Comparison of ENCODE assay signal across 3 cellular contexts in genomic region chr16:23280483-23280967, GRCh38.
TF ChIP-seq lines count a peak whose summit lies in the region.

No MANE protein-coding gene starts in this region.

TF ChIP-seq in A549, 52 proteins besides CTCF, POLR2A, EP300 and RAD21:
- TF ChIP-seq ZFP36 (IDR thresholded peaks at IDR 0.05; ENCODE audit: borderline replicate concordance, partially characterized antibody) (peak; percentile 31), CBX2 (IDR thresholded peaks at IDR 0.05; ENCODE audit: borderline replicate concordance, low read depth) (no peak), BHLHE40 (IDR thresholded peaks at IDR 0.05; ENCODE audit: low read depth, low read length) (no peak), NR3C1 (IDR thresholded peaks at IDR 0.05) (no peak), ATOH8 (CRISPR knock-in tag; IDR thresholded peaks at IDR 0.05; ENCODE audit: low read depth) (no peak), FOSB (CRISPR knock-in tag; IDR thresholded peaks at IDR 0.05) (no peak), MAZ (IDR thresholded peaks at IDR 0.05; ENCODE audit: borderline replicate concordance, low read depth, low read length) (no peak), KDM1A (IDR thresholded peaks at IDR 0.05; ENCODE audit: low read depth) (no peak), BCL3 (IDR thresholded peaks at IDR 0.05) (no peak)

TF ChIP-seq in GM23338, 12 proteins besides CTCF, POLR2A, EP300 and RAD21 (continues in another document):
- TF ChIP-seq ZNF331 (CRISPR knock-in tag; IDR thresholded peaks at IDR 0.05; ENCODE audit: low read depth) (no peak), JUNB (IDR thresholded peaks at IDR 0.05; ENCODE audit: unreplicated experiment) (no peak), ZNF114 (CRISPR knock-in tag; IDR thresholded peaks at IDR 0.05) (no peak), NANOG (IDR thresholded peaks at IDR 0.05; ENCODE audit: borderline replicate concordance) (no peak), ZNF462 (CRISPR knock-in tag; IDR thresholded peaks at IDR 0.05) (no peak), POLR2AphosphoS5 (IDR thresholded peaks at IDR 0.05; ENCODE audit: low read depth) (no peak), EZH2phosphoT487 (IDR thresholded peaks at IDR 0.05; ENCODE audit: unreplicated experiment) (no peak), EZH2 (IDR thresholded peaks at IDR 0.05; ENCODE audit: low read depth, unreplicated experiment) (no peak), STAT1 (IDR thresholded peaks at IDR 0.05; ENCODE audit: unreplicated experiment) (no peak), REST (IDR thresholded peaks at IDR 0.05; ENCODE audit: unreplicated experiment) (no peak)

TF ChIP-seq in H1, 55 proteins besides CTCF, POLR2A, EP300 and RAD21:
- TF ChIP-seq CHD7 (IDR thresholded peaks at IDR 0.05; ENCODE audit: insufficient replicate concordance, low read length) (no peak), RXRA (IDR thresholded peaks at IDR 0.05; ENCODE audit: insufficient read depth, low read depth, low read length) (no peak), POU5F1 (IDR thresholded peaks at IDR 0.05; ENCODE audit: low read depth, low read length) (no peak), KDM1A (IDR thresholded peaks at IDR 0.05; ENCODE audit: borderline replicate concordance, low read length) (peak; percentile 94)
